Comparison of ENCODE assay signal across 1 cellular context in genomic region chr5:135735831-135736230, GRCh38.
TF ChIP-seq lines count a peak whose summit lies in the region.

No MANE protein-coding gene starts in this region.

TF ChIP-seq in GM23338, 12 proteins besides CTCF, POLR2A, EP300 and RAD21:
- TF ChIP-seq, protein P1, sequence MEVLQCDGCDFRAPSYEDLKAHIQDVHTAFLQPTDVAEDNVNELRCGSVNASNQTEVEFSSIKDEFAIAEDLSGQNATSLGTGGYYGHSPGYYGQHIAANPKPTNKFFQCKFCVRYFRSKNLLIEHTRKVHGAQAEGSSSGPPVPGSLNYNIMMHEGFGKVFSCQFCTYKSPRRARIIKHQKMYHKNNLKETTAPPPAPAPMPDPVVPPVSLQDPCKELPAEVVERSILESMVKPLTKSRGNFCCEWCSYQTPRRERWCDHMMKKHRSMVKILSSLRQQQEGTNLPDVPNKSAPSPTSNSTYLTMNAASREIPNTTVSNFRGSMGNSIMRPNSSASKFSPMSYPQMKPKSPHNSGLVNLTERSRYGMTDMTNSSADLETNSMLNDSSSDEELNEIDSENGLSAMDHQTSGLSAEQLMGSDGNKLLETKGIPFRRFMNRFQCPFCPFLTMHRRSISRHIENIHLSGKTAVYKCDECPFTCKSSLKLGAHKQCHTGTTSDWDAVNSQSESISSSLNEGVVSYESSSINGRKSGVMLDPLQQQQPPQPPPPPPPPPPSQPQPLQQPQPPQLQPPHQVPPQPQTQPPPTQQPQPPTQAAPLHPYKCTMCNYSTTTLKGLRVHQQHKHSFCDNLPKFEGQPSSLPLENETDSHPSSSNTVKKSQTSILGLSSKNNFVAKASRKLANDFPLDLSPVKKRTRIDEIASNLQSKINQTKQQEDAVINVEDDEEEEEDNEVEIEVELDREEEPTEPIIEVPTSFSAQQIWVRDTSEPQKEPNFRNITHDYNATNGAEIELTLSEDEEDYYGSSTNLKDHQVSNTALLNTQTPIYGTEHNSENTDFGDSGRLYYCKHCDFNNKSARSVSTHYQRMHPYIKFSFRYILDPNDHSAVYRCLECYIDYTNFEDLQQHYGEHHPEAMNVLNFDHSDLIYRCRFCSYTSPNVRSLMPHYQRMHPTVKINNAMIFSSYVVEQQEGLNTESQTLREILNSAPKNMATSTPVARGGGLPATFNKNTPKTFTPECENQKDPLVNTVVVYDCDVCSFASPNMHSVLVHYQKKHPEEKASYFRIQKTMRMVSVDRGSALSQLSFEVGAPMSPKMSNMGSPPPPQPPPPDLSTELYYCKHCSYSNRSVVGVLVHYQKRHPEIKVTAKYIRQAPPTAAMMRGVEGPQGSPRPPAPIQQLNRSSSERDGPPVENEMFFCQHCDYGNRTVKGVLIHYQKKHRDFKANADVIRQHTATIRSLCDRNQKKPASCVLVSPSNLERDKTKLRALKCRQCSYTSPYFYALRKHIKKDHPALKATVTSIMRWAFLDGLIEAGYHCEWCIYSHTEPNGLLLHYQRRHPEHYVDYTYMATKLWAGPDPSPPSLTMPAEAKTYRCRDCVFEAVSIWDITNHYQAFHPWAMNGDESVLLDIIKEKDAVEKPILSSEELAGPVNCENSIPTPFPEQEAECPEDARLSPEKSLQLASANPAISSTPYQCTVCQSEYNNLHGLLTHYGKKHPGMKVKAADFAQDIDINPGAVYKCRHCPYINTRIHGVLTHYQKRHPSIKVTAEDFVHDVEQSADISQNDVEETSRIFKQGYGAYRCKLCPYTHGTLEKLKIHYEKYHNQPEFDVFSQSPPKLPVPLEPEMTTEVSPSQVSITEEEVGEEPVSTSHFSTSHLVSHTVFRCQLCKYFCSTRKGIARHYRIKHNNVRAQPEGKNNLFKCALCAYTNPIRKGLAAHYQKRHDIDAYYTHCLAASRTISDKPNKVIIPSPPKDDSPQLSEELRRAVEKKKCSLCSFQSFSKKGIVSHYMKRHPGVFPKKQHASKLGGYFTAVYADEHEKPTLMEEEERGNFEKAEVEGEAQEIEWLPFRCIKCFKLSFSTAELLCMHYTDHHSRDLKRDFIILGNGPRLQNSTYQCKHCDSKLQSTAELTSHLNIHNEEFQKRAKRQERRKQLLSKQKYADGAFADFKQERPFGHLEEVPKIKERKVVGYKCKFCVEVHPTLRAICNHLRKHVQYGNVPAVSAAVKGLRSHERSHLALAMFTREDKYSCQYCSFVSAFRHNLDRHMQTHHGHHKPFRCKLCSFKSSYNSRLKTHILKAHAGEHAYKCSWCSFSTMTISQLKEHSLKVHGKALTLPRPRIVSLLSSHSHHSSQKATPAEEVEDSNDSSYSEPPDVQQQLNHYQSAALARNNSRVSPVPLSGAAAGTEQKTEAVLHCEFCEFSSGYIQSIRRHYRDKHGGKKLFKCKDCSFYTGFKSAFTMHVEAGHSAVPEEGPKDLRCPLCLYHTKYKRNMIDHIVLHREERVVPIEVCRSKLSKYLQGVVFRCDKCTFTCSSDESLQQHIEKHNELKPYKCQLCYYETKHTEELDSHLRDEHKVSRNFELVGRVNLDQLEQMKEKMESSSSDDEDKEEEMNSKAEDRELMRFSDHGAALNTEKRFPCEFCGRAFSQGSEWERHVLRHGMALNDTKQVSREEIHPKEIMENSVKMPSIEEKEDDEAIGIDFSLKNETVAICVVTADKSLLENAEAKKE (CRISPR knock-in tag; IDR thresholded peaks at IDR 0.05) = no peak
- TF ChIP-seq POLR2AphosphoS5 (IDR thresholded peaks at IDR 0.05; ENCODE audit: low read depth) = no peak
